ENCODE assay signal across 1 cellular context in the genomic region with DNA sequence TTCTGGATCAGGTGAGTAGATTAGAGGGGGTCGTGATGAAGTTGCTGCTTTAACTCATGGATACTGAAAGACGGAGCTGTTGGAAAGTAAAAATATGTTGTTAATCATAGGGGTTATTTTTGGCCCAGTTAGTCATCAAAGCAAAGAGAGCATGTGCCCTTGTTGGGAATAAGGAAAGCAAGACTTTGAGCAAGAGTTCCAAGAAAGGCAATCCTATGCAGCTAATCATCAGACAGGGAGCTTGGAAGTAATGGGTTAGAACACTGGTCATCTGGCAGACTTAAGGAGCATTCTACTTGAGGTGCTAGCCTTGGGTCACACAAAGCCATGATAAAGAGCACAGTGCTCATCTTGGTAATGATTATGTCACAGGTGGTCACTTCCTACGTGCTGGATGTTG.
TF ChIP-seq lines count a peak whose summit lies in the region.

No MANE protein-coding gene starts in this region.

TF ChIP-seq in SK-N-SH, 30 proteins besides CTCF, POLR2A, EP300 and RAD21 (continued from another document):
- TF ChIP-seq, protein P1, sequence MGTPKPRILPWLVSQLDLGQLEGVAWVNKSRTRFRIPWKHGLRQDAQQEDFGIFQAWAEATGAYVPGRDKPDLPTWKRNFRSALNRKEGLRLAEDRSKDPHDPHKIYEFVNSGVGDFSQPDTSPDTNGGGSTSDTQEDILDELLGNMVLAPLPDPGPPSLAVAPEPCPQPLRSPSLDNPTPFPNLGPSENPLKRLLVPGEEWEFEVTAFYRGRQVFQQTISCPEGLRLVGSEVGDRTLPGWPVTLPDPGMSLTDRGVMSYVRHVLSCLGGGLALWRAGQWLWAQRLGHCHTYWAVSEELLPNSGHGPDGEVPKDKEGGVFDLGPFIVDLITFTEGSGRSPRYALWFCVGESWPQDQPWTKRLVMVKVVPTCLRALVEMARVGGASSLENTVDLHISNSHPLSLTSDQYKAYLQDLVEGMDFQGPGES (IDR thresholded peaks at IDR 0.05; ENCODE audit: low read depth, low read length), result no peak
- TF ChIP-seq, protein P2, sequence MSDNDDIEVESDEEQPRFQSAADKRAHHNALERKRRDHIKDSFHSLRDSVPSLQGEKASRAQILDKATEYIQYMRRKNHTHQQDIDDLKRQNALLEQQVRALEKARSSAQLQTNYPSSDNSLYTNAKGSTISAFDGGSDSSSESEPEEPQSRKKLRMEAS (IDR thresholded peaks at IDR 0.05; ENCODE audit: low read depth), result peak; percentile 80
- TF ChIP-seq GATA2 (CRISPR knock-in tag; IDR thresholded peaks at IDR 0.05), result no peak
- peak; percentile 20; the same call in 1 of the 2 replicates for TF ChIP-seq NFIC (IDR thresholded peaks at IDR 0.05; ENCODE audit: borderline replicate concordance)
- no peak for TF ChIP-seq FOXJ3 (CRISPR knock-in tag; IDR thresholded peaks at IDR 0.05)
- TF ChIP-seq POLR2AphosphoS5 (IDR thresholded peaks at IDR 0.05; ENCODE audit: low read depth, low read length), result peak; percentile 61; the same call in 1 of the 2 replicates
- TF ChIP-seq USF2 (IDR thresholded peaks at IDR 0.05; ENCODE audit: borderline replicate concordance, low read depth, low read length), result no peak
- peak; percentile 83 for TF ChIP-seq TCF12 (IDR thresholded peaks at IDR 0.05)
- TF ChIP-seq MEF2A (IDR thresholded peaks at IDR 0.05; ENCODE audit: borderline replicate concordance, low read depth), result peak; percentile 99
- no peak for TF ChIP-seq REST (IDR thresholded peaks at IDR 0.05; ENCODE audit: low read depth, low read length)
- no peak for TF ChIP-seq RFX5 (IDR thresholded peaks at IDR 0.05; ENCODE audit: low read length)
- peak; percentile 72; the same call in 1 of the 2 replicates for TF ChIP-seq FOSL2 (IDR thresholded peaks at IDR 0.05; ENCODE audit: borderline replicate concordance, low read depth)
